Comparison of ENCODE assay signal across 10 cellular contexts in genomic region chr1:110607663-110608230, GRCh38. TPM values are rescaled to one million over a fixed set of nuclear protein-coding genes. Genes with fewer than 3 reads are reported as not detected.
DNase-seq lines count a peak whose midpoint lies in the region; ATAC-seq and TF ChIP-seq lines count a peak whose summit lies in the region.
"Had no signal": no experiment of that assay in that cellular context is flagged by ENCODE, and none has a peak within 500 bp of the region (broad histone marks: within the 10 kb centered on the region; RNA-seq: fewer than 3 reads in every experiment).

No MANE protein-coding gene starts in this region.

- WGBS in heart left ventricle, 4 donors: 5 to 8% (median 6%) methylated on average over 14 to 21 of the region's 21 CpGs
- 5% methylated on average over 21 of the region's 21 CpGs for WGBS in urinary bladder

- peak overlapping the region in 2 of 10 donors; percentile 9 to 11 for H3K27ac Mint-ChIP-seq in naive thymus-derived CD8-positive, alpha-beta T cell

- no peak overlapping the region for H3K9ac ChIP-seq in colonic mucosa (ENCODE audit: low read depth in 2 of 2, low read length in 2 of 2)

- no peaks in the 10 kb centered on the region for H3K9me3 Mint-ChIP-seq in naive thymus-derived CD8-positive, alpha-beta T cell

- H3K27me3 ChIP-seq in heart left ventricle (peaks cover 3 to 97% (median 32%) of the 10 kb centered on the region in 9 donors), colonic mucosa (peaks cover 38% of the 10 kb centered on the region)

- H3K4me3 ChIP-seq in heart left ventricle: peak overlapping the region in 9 of 12 donors; percentile 57 to 73 (median 66)
- peak overlapping the region; percentile 40 for H3K4me3 ChIP-seq in colonic mucosa
- peak overlapping the region; percentile 47 for H3K4me3 ChIP-seq in urinary bladder (ENCODE audit: low read depth, low read length)

- intact Hi-C loops in heart left ventricle (cut with DNase I) (loop anchor here in 1 of 10 donors (5.0 kb wide), 1 partner anchor 50 kb away; no protein-coding TSS in a partner anchor), left cardiac atrium (cut with DNase I) (loop anchor here in 1 of 2 donors (10.0 kb wide), 1 partner anchor 53 kb away; no protein-coding TSS in a partner anchor), colonic mucosa (cut with DNase I) (no loop called here)

- ATAC-seq in heart left ventricle (no peak), left cardiac atrium (no peak), HG03196 (IDR thresholded peaks at IDR 0.05; ENCODE audit: unreplicated experiment) (no peak)
- ATAC-seq in naive thymus-derived CD8-positive, alpha-beta T cell: no peak

- H3K4me1 Mint-ChIP-seq in naive thymus-derived CD8-positive, alpha-beta T cell: peaks cover 12 to 35% (median 14%) of the 10 kb centered on the region in 4 donors

- POLR2A ChIA-PET in naive thymus-derived CD8-positive, alpha-beta T cell (lab: Charles Lee): interaction anchor here (0.5 to 1.8 kb wide), 2 partner anchors 10 to 1033 kb away, joined by 3 to 13 read pairs; no protein-coding TSS in a partner anchor

- no peaks in the 10 kb centered on the region for H3K9me3 ChIP-seq in heart left ventricle
- no peaks in the 10 kb centered on the region for H3K9me3 ChIP-seq in colonic mucosa
- H3K9me3 ChIP-seq: Caco-2 had no signal

- H3K27ac ChIP-seq in heart left ventricle (no peak overlapping the region), colonic mucosa (no peak overlapping the region), urinary bladder (ENCODE audit: low read depth) (no peak overlapping the region)

- no peaks in the 10 kb centered on the region for H3K36me3 Mint-ChIP-seq in naive thymus-derived CD8-positive, alpha-beta T cell

- no peak for DNase-seq in heart left ventricle
- no peak for DNase-seq in left cardiac atrium
- DNase-seq in colonic mucosa: no peak
- peak in 2 of 10 donors; percentile 5 to 10 for DNase-seq in naive thymus-derived CD8-positive, alpha-beta T cell
- DNase-seq in NCI-H128 (lab: John Stamatoyannopoulos, UW; ENCODE audit: unreplicated experiment): no peak
- DNase-seq in LoVo (ENCODE audit: low spot score): no peak
- DNase-seq: Caco-2, NCI-H510A treated with DMSO at 0.1 percent for 48 hours had no signal

- no peak for TF ChIP-seq POLR2A in heart left ventricle (IDR thresholded peaks at IDR 0.05)

- H3K36me3 ChIP-seq in heart left ventricle (no peaks in the 10 kb centered on the region), colonic mucosa (no peaks in the 10 kb centered on the region), urinary bladder (ENCODE audit: insufficient read depth) (no peaks in the 10 kb centered on the region)

- peaks cover 14 to 62% (median 46%) of the 10 kb centered on the region in 5 donors for H3K27me3 Mint-ChIP-seq in naive thymus-derived CD8-positive, alpha-beta T cell

- TF ChIP-seq CTCF in heart left ventricle (IDR thresholded peaks at IDR 0.05) (no peak), colonic mucosa (IDR thresholded peaks at IDR 0.05) (no peak)

- H3K4me1 ChIP-seq in heart left ventricle (peaks cover 0 to 31% (median 14%) of the 10 kb centered on the region in 12 donors), colonic mucosa (no peaks in the 10 kb centered on the region), urinary bladder (ENCODE audit: insufficient read depth) (no peaks in the 10 kb centered on the region)
- H3K4me1 ChIP-seq: Caco-2 had no signal

- H3K4me3 Mint-ChIP-seq in naive thymus-derived CD8-positive, alpha-beta T cell: peak overlapping the region; percentile 55 to 87 (median 72)

RNA-seq across cellular contexts. Expression of gene KCNA2, which starts 1.6 kb away (rescaled TPM):
- 1 to 10 TPM in 4 of 9 donors, under 1 TPM in 5; 0.23 to 1.6 (median 0.82) TPM for total RNA-seq in heart left ventricle
- polyA plus RNA-seq in heart left ventricle: under 1 TPM; 0.08 to 0.19 TPM
- 1 to 10 TPM in 1 of 2 donors, under 1 TPM in 1; 0.60 to 1.8 TPM for total RNA-seq in left cardiac atrium
- under 1 TPM; 0.17 to 0.61 TPM for total RNA-seq in colonic mucosa
- under 1 TPM; 0.22 to 0.23 TPM for total RNA-seq in naive thymus-derived CD8-positive, alpha-beta T cell
- not detected for polyA plus RNA-seq in naive thymus-derived CD8-positive, alpha-beta T cell
- 1.7 TPM for total RNA-seq in urinary bladder
- 0.32 TPM for polyA plus RNA-seq in urinary bladder
